ENCODE assay signal across 8 cellular contexts in genomic region chr13:78121459-78122348, GRCh38.
DNase-seq lines count a peak whose midpoint lies in the region; ATAC-seq and TF ChIP-seq lines count a peak whose summit lies in the region.

No MANE protein-coding gene starts in this region.

- H3K9me3 ChIP-seq in SK-N-MC (ENCODE audit: low read depth, low read length) (no peaks in the 10 kb centered on the region), thyroid gland (no peaks in the 10 kb centered on the region)

- no peaks in the 10 kb centered on the region for H3K4me1 ChIP-seq in thyroid gland

- H3K27me3 ChIP-seq in thyroid gland = no peaks in the 10 kb centered on the region

- DNase-seq in DMS114 treated with DMSO at 0.1 percent for 48 hours (lab: John Stamatoyannopoulos, UW; ENCODE audit: unreplicated experiment) (peak; percentile 19), SK-N-MC (ENCODE audit: low read depth, low spot score) (peak; percentile 57), dermis microvascular lymphatic vessel endothelial cell (ENCODE audit: low read depth in 2 of 2) (peak; percentile 70 to 78), memory B cell (ENCODE audit: low spot score in 2 of 2) (peak; percentile 16 to 47), thyroid gland (peak; percentile 38 to 52)
- no peak for DNase-seq in activated CD4-positive, CD25-positive, alpha-beta regulatory T cell treated with anti-CD3 and anti-CD28 coated beads, Interleukin-2, amount 50 U/mL, for 72 hours

- H3K4me3 Mint-ChIP-seq in memory B cell = no peak overlapping the region

- WGBS in thyroid gland, 2 donors = 33 to 40% methylated on average over 13 of the region's 13 CpGs

- no peaks in the 10 kb centered on the region for H3K4me1 Mint-ChIP-seq in memory B cell

- peak; percentile 68 for ATAC-seq in GM19395 (IDR thresholded peaks at IDR 0.05; ENCODE audit: unreplicated experiment)
- ATAC-seq in memory B cell (ENCODE audit: low read depth) = no peak

- peak overlapping the region; percentile 16; the same call in 1 of the 2 replicates for H3K4me3 ChIP-seq in SK-N-MC
- H3K4me3 ChIP-seq in thyroid gland (replicated peaks in 1 of 3) = no peak overlapping the region

- H3K36me3 Mint-ChIP-seq in memory B cell = no peaks in the 10 kb centered on the region

- H3K36me3 ChIP-seq in SK-N-MC (ENCODE audit: insufficient read depth, low read length) (no peaks in the 10 kb centered on the region), thyroid gland (no peaks in the 10 kb centered on the region)

- peaks cover 11% of the 10 kb centered on the region for H3K27me3 Mint-ChIP-seq in memory B cell

- H3K27ac ChIP-seq in SK-N-MC (no peak overlapping the region), thyroid gland (no peak overlapping the region)

- no peak for TF ChIP-seq POLR2A in thyroid gland (IDR thresholded peaks at IDR 0.05)

- intact Hi-C loops in thyroid gland (cut with DNase I) = loop anchor here (2.0 kb wide), 1 partner anchor 343 kb away; no protein-coding TSS in a partner anchor

- H3K9ac ChIP-seq in SK-N-MC (ENCODE audit: insufficient read length) = no peak overlapping the region

- H3K27ac Mint-ChIP-seq in memory B cell = no peak overlapping the region

- no peaks in the 10 kb centered on the region for H3K9me3 Mint-ChIP-seq in memory B cell

- TF ChIP-seq CTCF in LNCAP (IDR thresholded peaks at IDR 0.05) = peak; percentile 74
- TF ChIP-seq CTCF in thyroid gland (IDR thresholded peaks at IDR 0.05) = peak; percentile 74 to 86 (median 80)
